In genomic region chr13:95438297-95438696, GRCh38 we compare ENCODE assay signal across 32 cellular contexts.
DNase-seq lines count a peak whose midpoint lies in the region; ATAC-seq, FAIRE-seq and TF ChIP-seq lines count a peak whose summit lies in the region.
"Had no signal": no experiment of that assay in that cellular context is flagged by ENCODE, and none has a peak within 500 bp of the region (broad histone marks: within the 10 kb centered on the region; RNA-seq: fewer than 3 reads in every experiment).

No MANE protein-coding gene starts in this region.

- BruUV-seq in endothelial cell of umbilical vein (replicated peaks; lab: Mats Ljungman, UMichigan) = no TSS peak

- no peak overlapping the region for H3K9ac ChIP-seq in endothelial cell of umbilical vein (replicated peaks; ENCODE audit: extremely low read depth, insufficient read depth, low read length)

- H3K36me3 ChIP-seq in endothelial cell of umbilical vein (ENCODE audit: control insufficient read depth in 2 of 2, extremely low read depth in 1 of 2, insufficient read depth in 2 of 2, low read length in 2 of 2) = no peaks in the 10 kb centered on the region
- H3K36me3 ChIP-seq in MG63 = no peaks in the 10 kb centered on the region
- H3K36me3 ChIP-seq: pancreas, spleen, stomach, thyroid gland had no signal

- no peak for ATAC-seq in GM18502 (IDR thresholded peaks at IDR 0.05; ENCODE audit: poor library complexity, unreplicated experiment)
- no peak for ATAC-seq in GM21381 (IDR thresholded peaks at IDR 0.05; ENCODE audit: unreplicated experiment)
- ATAC-seq: activated naive CD8-positive, alpha-beta T cell treated with anti-CD3 and anti-CD28 coated beads, Interleukin-2, amount 50 U/mL, for 24 hours; CD8-positive, alpha-beta T cell; effector memory CD8-positive, alpha-beta T cell; foreskin keratinocyte; GM12878; Panc1 had no signal

- H3K4me3 ChIP-seq in endothelial cell of umbilical vein (replicated peaks in 1 of 3; ENCODE audit: insufficient read depth in 1 of 3, low read depth in 1 of 3, low read length in 3 of 3) (no peak overlapping the region), MG63 (no peak overlapping the region)
- H3K4me3 ChIP-seq: GM12878, pancreas, spleen, stomach, thyroid gland had no signal

- H3K9me1 ChIP-seq in endothelial cell of umbilical vein (replicated peaks; ENCODE audit: control insufficient read depth, extremely low read depth, insufficient read depth, low read length) = no peaks in the 10 kb centered on the region

- H2AFZ ChIP-seq in endothelial cell of umbilical vein (ENCODE audit: low read depth, low read length) = no peak overlapping the region

- no peaks in the 10 kb centered on the region for H3K4me1 Mint-ChIP-seq in activated naive CD4-positive, alpha-beta T cell treated with anti-CD3 and anti-CD28 coated beads for 36 hours (ENCODE audit: low read depth)
- H3K4me1 Mint-ChIP-seq: activated naive CD8-positive, alpha-beta T cell treated with anti-CD3 and anti-CD28 coated beads, Interleukin-2, amount 50 U/mL, for 24 hours; B cell; central memory CD8-positive, alpha-beta T cell; neural crest cell had no signal

- H3K9me3 ChIP-seq in endothelial cell of umbilical vein (replicated peaks; ENCODE audit: control insufficient read depth, insufficient read depth, low read length) = no peaks in the 10 kb centered on the region
- H3K9me3 ChIP-seq in MG63 = no peaks in the 10 kb centered on the region
- H3K9me3 ChIP-seq: pancreas, spleen, stomach, thyroid gland had no signal

- no peak overlapping the region for H3K4me2 ChIP-seq in endothelial cell of umbilical vein (ENCODE audit: insufficient read depth, low read length)

- no peak for TF ChIP-seq POLR2A in endothelial cell of umbilical vein (IDR thresholded peaks at IDR 0.05; ENCODE audit: low read depth, low read length)

- no peak for TF ChIP-seq CTCF in C4-2B (conservative IDR thresholded peaks at IDR 0.05)
- no peak for TF ChIP-seq CTCF in endothelial cell of umbilical vein (IDR thresholded peaks at IDR 0.05; ENCODE audit: extremely low read depth in 1 of 2, insufficient read depth in 1 of 2, low read depth in 1 of 2, low read length in 2 of 2)

- dilution Hi-C loops in endothelial cell of umbilical vein (cut with MboI; ENCODE audit: extremely low pct_ligation_motif_present, low sequenced_read_pairs) = no loop called here

- no peaks in the 10 kb centered on the region for H3K79me2 ChIP-seq in endothelial cell of umbilical vein (ENCODE audit: control insufficient read depth, insufficient read depth, low read length)

- CTCF ChIA-PET in endothelial cell of umbilical vein (lab: Charles Lee) = no interaction called here
- CTCF ChIA-PET in activated naive CD4-positive, alpha-beta T cell treated with anti-CD3 and anti-CD28 coated beads for 36 hours (lab: Charles Lee) = interaction anchor here (2.0 kb wide), 1 partner anchor 34 kb away, joined by 4 read pairs; no protein-coding TSS in a partner anchor

- H3K27ac ChIP-seq in C4-2B (peak overlapping the region; percentile 27), endothelial cell of umbilical vein (ENCODE audit: insufficient read depth, low read depth, low read length) (no peak overlapping the region)
- H3K27ac ChIP-seq: foreskin keratinocyte, pancreas, spleen, stomach, thyroid gland had no signal

- H3K27me3 ChIP-seq in endothelial cell of umbilical vein (ENCODE audit: control insufficient read depth in 2 of 2, insufficient read depth in 2 of 2, low read length in 2 of 2) (peaks cover 4 to 9% of the 10 kb centered on the region in 2 experiments), MG63 (peaks cover 4% of the 10 kb centered on the region; the same call in 1 of the 2 replicates)
- H3K27me3 ChIP-seq: foreskin keratinocyte, pancreas, spleen, thyroid gland had no signal

- intact Hi-C loops in endothelial cell of umbilical vein (cut with micrococcal nuclease) = no loop called here
- intact Hi-C loops in activated naive CD4-positive, alpha-beta T cell treated with anti-CD3 and anti-CD28 coated beads for 36 hours (cut with micrococcal nuclease) = no loop called here

- no peaks in the 10 kb centered on the region for H4K20me1 ChIP-seq in endothelial cell of umbilical vein (replicated peaks; ENCODE audit: control insufficient read depth, extremely low read depth, insufficient read depth, low read length)

- no peak overlapping the region for H3K27ac Mint-ChIP-seq in activated naive CD4-positive, alpha-beta T cell treated with anti-CD3 and anti-CD28 coated beads for 36 hours
- H3K27ac Mint-ChIP-seq: activated naive CD8-positive, alpha-beta T cell treated with anti-CD3 and anti-CD28 coated beads, Interleukin-2, amount 50 U/mL, for 24 hours; activated T-cell treated with anti-CD3 and anti-CD28 coated beads, Interleukin-2, amount 50 U/mL, for 24 hours; B cell; CD8-positive, alpha-beta T cell; effector memory CD8-positive, alpha-beta T cell had no signal

- H3K36me3 Mint-ChIP-seq in activated naive CD4-positive, alpha-beta T cell treated with anti-CD3 and anti-CD28 coated beads for 36 hours (ENCODE audit: low read depth) = no peaks in the 10 kb centered on the region
- H3K36me3 Mint-ChIP-seq: CD8-positive, alpha-beta T cell had no signal

- H3K27me3 Mint-ChIP-seq in activated naive CD4-positive, alpha-beta T cell treated with anti-CD3 and anti-CD28 coated beads for 36 hours (ENCODE audit: low read depth) = no peaks in the 10 kb centered on the region
- H3K27me3 Mint-ChIP-seq: activated naive CD8-positive, alpha-beta T cell treated with anti-CD3 and anti-CD28 coated beads, Interleukin-2, amount 50 U/mL, for 24 hours had no signal

- no peaks in the 10 kb centered on the region for H3K4me1 ChIP-seq in endothelial cell of umbilical vein (ENCODE audit: control insufficient read depth, extremely low read depth, insufficient read depth, low read length)
- H3K4me1 ChIP-seq: foreskin keratinocyte, pancreas, spleen, stomach, thyroid gland had no signal

- H3K9me3 Mint-ChIP-seq in activated naive CD4-positive, alpha-beta T cell treated with anti-CD3 and anti-CD28 coated beads for 36 hours = no peaks in the 10 kb centered on the region
- H3K9me3 Mint-ChIP-seq: activated naive CD8-positive, alpha-beta T cell treated with anti-CD3 and anti-CD28 coated beads, Interleukin-2, amount 50 U/mL, for 24 hours; activated T-cell treated with anti-CD3 and anti-CD28 coated beads, Interleukin-2, amount 50 U/mL, for 24 hours; CD8-positive, alpha-beta T cell; central memory CD8-positive, alpha-beta T cell; effector memory CD8-positive, alpha-beta T cell; neural crest cell had no signal

- POLR2A ChIA-PET in endothelial cell of umbilical vein (lab: Charles Lee) = no interaction called here

- peak; percentile 51 for DNase-seq in OCI-M1 (lab: John Stamatoyannopoulos, UW)
- peak; percentile 19 for DNase-seq in endothelial cell of umbilical vein (ENCODE audit: low read depth, low spot score)
- DNase-seq in islet precursor cell = peak; percentile 63
- no peak for DNase-seq in MG63
- DNase-seq in activated naive CD4-positive, alpha-beta T cell treated with anti-CD3 and anti-CD28 coated beads for 36 hours = no peak
- DNase-seq: activated gamma-delta T cell treated with Interleukin-2 at 50 U/mL for 16 hours; activated naive CD8-positive, alpha-beta T cell treated with anti-CD3 and anti-CD28 coated beads, Interleukin-2, amount 50 U/mL, for 24 hours; activated T-cell treated with anti-CD3 and anti-CD28 coated beads, Interleukin-2, amount 50 U/mL, for 24 hours; CD8-positive, alpha-beta T cell; effector memory CD8-positive, alpha-beta T cell; EL; foreskin keratinocyte; KBM-7; MM.1S; NCI-H2029; NCI-H524 treated with DMSO at 0.1 percent for 48 hours; SIG-M5; spleen; stimulated activated CD8-positive, alpha-beta memory T cell treated with anti-CD3 and anti-CD28 coated beads, Interleukin-4, amount 100 ng/mL, for 48 hours; stomach; T-helper 9 cell; thyroid gland had no signal

- no peak overlapping the region for H3K4me3 Mint-ChIP-seq in activated naive CD4-positive, alpha-beta T cell treated with anti-CD3 and anti-CD28 coated beads for 36 hours
- H3K4me3 Mint-ChIP-seq: activated naive CD8-positive, alpha-beta T cell treated with anti-CD3 and anti-CD28 coated beads, Interleukin-2, amount 50 U/mL, for 24 hours; activated T-cell treated with anti-CD3 and anti-CD28 coated beads, Interleukin-2, amount 50 U/mL, for 24 hours; B cell; CD8-positive, alpha-beta T cell; central memory CD8-positive, alpha-beta T cell; effector memory CD8-positive, alpha-beta T cell; neural crest cell had no signal

- peak; percentile 4 for FAIRE-seq in endothelial cell of umbilical vein (lab: Jason Lieb, UNC)
- FAIRE-seq: GM12878, HTR-8/SVneo, pancreas had no signal

TF ChIP-seq in endothelial cell of umbilical vein, 7 proteins besides CTCF, POLR2A, EP300 and RAD21:
- TF ChIP-seq MYC (IDR thresholded peaks at IDR 0.05; ENCODE audit: low read depth, low read length) (no peak), FOS (IDR thresholded peaks at IDR 0.05; ENCODE audit: borderline replicate concordance, insufficient read depth, low read length) (no peak), GATA2 (IDR thresholded peaks at IDR 0.05; ENCODE audit: insufficient read depth, insufficient read length, low read depth, low read length) (no peak), JUN (IDR thresholded peaks at IDR 0.05; ENCODE audit: borderline replicate concordance, insufficient read depth, insufficient read length, low read depth) (no peak), EZH2 (IDR thresholded peaks at IDR 0.05; ENCODE audit: borderline replicate concordance, low read depth, low read length, severe bottlenecking) (no peak)

Comparison
In these comparisons a context has a peak if more than half of its experiments do, and no peak if none do; other contexts are left out.
1. DNase-seq: peak in OCI-M1 (single experiment), endothelial cell of umbilical vein (single experiment) and islet precursor cell (single experiment); none in MG63 (single experiment) and activated naive CD4-positive, alpha-beta T cell treated with anti-CD3 and anti-CD28 coated beads for 36 hours (single experiment).